In genomic region chr6:13080462-13081188, GRCh38 we compare ENCODE assay signal across 17 cellular contexts.
A peak's percentile ranks its signal among the peaks of the same experiment; 100 is the strongest.
DNase-seq lines count a peak whose midpoint lies in the region; ATAC-seq and TF ChIP-seq lines count a peak whose summit lies in the region.
"Had no signal": no experiment of that assay in that cellular context is flagged by ENCODE, and none has a peak within 500 bp of the region (broad histone marks: within the 10 kb centered on the region; RNA-seq: fewer than 3 reads in every experiment).

No MANE protein-coding gene starts in this region.

- peaks cover 2% of the 10 kb centered on the region for H3K4me1 Mint-ChIP-seq in CD14-positive monocyte

- no peak for TF ChIP-seq CTCF in left ventricle myocardium inferior (IDR thresholded peaks at IDR 0.05; ENCODE audit: borderline replicate concordance)
- TF ChIP-seq CTCF in dorsolateral prefrontal cortex (IDR thresholded peaks at IDR 0.05 in 54 of 56, conservative IDR thresholded peaks at IDR 0.05 in 2 of 56; ENCODE audit: low read depth in 1 of 56, partially characterized antibody in 56 of 56) = no peak
- TF ChIP-seq CTCF in CD14-positive monocyte (IDR thresholded peaks at IDR 0.05) = no peak

- H3K27me3 ChIP-seq in left ventricle myocardium inferior (ENCODE audit: low read depth) = no peaks in the 10 kb centered on the region
- no peaks in the 10 kb centered on the region for H3K27me3 ChIP-seq in dorsolateral prefrontal cortex
- H3K27me3 ChIP-seq in aorta (ENCODE audit: control insufficient read depth in 1 of 2, insufficient read depth in 2 of 2, low read length in 1 of 2) = no peaks in the 10 kb centered on the region
- H3K27me3 ChIP-seq: BLaER1 had no signal

- H3K4me3 Mint-ChIP-seq in CD14-positive monocyte = no peak overlapping the region
- H3K4me3 Mint-ChIP-seq: CD8-positive, alpha-beta T cell had no signal

- H3K4me3 ChIP-seq in left ventricle myocardium inferior = no peak overlapping the region
- H3K4me3 ChIP-seq in dorsolateral prefrontal cortex = peak overlapping the region in 2 of 59 donors; percentile 10 to 20
- no peak overlapping the region for H3K4me3 ChIP-seq in aorta (ENCODE audit: low read length in 2 of 2)
- H3K4me3 ChIP-seq: BLaER1, GM12878, GM23248, HAP-1 had no signal

- H3K27me3 Mint-ChIP-seq in CD14-positive monocyte (ENCODE audit: low read depth in 3 of 3) = no peaks in the 10 kb centered on the region

- intact Hi-C loops in left ventricle myocardium inferior (cut with micrococcal nuclease) (no loop called here), left ventricle myocardium superior (cut with micrococcal nuclease) (no loop called here), dorsolateral prefrontal cortex (cut with DNase I) (no loop called here), sciatic nerve (cut with DNase I) (no loop called here), aorta (cut with DNase I) (no loop called here), CD14-positive monocyte (cut with micrococcal nuclease) (no loop called here)

- H3K4me1 ChIP-seq in left ventricle myocardium inferior (peaks cover 59% of the 10 kb centered on the region), aorta (ENCODE audit: control insufficient read depth in 1 of 2, insufficient read depth in 2 of 2, low read length in 2 of 2) (peaks cover 12 to 20% of the 10 kb centered on the region in 2 donors)
- H3K4me1 ChIP-seq: BLaER1, HAP-1 had no signal

- DNase-seq in left ventricle myocardium inferior (no peak), left ventricle myocardium superior (no peak), dorsolateral prefrontal cortex (no peak), sciatic nerve (ENCODE audit: low spot score) (no peak), aorta (no peak), NCI-H2107 (lab: John Stamatoyannopoulos, UW) (no peak), CD14-positive monocyte (ENCODE audit: low spot score) (no peak)
- DNase-seq: 8988T; Calu3; CD8-positive, alpha-beta T cell; DND-41; EL; GM23248 had no signal

- no peak for ATAC-seq in left ventricle myocardium superior
- peak; percentile 86 for ATAC-seq in sciatic nerve
- ATAC-seq in aorta (ENCODE audit: low FRiP score) = peak; percentile 69
- no peak for ATAC-seq in HG02981 (IDR thresholded peaks at IDR 0.05; ENCODE audit: unreplicated experiment)
- ATAC-seq: CD8-positive, alpha-beta T cell; GM12878 had no signal

- no peaks in the 10 kb centered on the region for H3K36me3 Mint-ChIP-seq in CD14-positive monocyte
- H3K36me3 Mint-ChIP-seq: CD8-positive, alpha-beta T cell had no signal

- H3K9me3 ChIP-seq in left ventricle myocardium inferior (replicated peaks) (no peaks in the 10 kb centered on the region), aorta (ENCODE audit: control insufficient read depth, low read length) (no peaks in the 10 kb centered on the region)
- H3K9me3 ChIP-seq: BLaER1, HAP-1 had no signal

- H3K27ac ChIP-seq in left ventricle myocardium inferior (replicated peaks) = peak overlapping the region; percentile 74
- peak overlapping the region in 39 of 59 donors; percentile 0 to 86 (median 32) for H3K27ac ChIP-seq in dorsolateral prefrontal cortex
- H3K27ac ChIP-seq in aorta (ENCODE audit: low read depth in 1 of 2, low read length in 2 of 2) = peak overlapping the region in 1 of 2 donors; percentile 30
- H3K27ac ChIP-seq: BLaER1, GM23248 had no signal

- H3K9me3 Mint-ChIP-seq in CD14-positive monocyte = no peaks in the 10 kb centered on the region
- H3K9me3 Mint-ChIP-seq: CD8-positive, alpha-beta T cell had no signal

- H3K27ac Mint-ChIP-seq in CD14-positive monocyte = no peak overlapping the region
- H3K27ac Mint-ChIP-seq: CD8-positive, alpha-beta T cell had no signal

- WGBS in aorta, 2 donors = 19 to 22% methylated on average over 5 of the region's 5 CpGs

- no peaks in the 10 kb centered on the region for H3K36me3 ChIP-seq in left ventricle myocardium inferior
- no peaks in the 10 kb centered on the region for H3K36me3 ChIP-seq in aorta (ENCODE audit: control insufficient read depth in 1 of 2, insufficient read depth in 2 of 2, low read length in 1 of 2)
- H3K36me3 ChIP-seq: BLaER1, HAP-1 had no signal

Comparison
In these comparisons a context has a peak if more than half of its experiments do, and no peak if none do; other contexts are left out.
1. ATAC-seq: peak in sciatic nerve (single experiment) and aorta (single experiment); none in left ventricle myocardium superior (single experiment) and HG02981 (single experiment).